In the genomic region with DNA sequence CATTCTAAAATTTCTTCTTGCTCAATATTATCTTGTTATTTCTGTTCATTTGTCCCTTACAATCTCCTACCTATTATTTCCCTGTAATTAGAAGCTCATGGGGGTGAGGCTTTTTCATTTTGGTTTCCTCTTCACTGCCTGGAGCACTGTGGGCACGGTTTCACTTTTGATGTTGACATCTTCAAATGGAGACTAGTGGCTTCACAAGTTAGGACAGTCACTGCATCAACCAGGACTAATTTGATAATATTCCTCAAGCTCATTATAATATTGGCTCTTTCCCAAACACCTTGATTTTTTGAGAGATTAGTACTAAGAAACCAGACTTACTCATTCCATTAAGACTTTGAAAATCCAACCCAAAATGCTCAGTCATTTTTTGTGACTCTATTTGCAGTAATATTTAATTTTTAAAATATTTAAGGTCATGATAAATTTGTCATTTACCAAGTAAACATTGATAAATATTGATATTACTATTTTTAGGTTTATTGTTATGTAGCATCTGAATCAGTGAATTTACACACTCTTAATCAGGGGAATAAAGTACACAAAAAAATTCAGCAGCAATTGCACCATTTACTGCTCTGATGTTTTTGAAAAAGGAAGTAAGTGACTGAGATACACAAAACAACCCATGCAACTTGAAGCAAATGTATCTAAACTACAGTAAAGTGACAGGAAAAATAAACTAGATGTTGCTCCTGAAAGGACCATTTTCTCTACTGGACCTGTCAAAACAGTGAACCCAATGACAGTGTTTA, we compare ENCODE assay signal across 11 cellular contexts. TPM values are rescaled to one million over a fixed set of nuclear protein-coding genes. Genes with fewer than 3 reads are reported as not detected.
A peak's percentile ranks its signal among the peaks of the same experiment; 100 is the strongest.
DNase-seq lines count a peak whose midpoint lies in the region; ATAC-seq and TF ChIP-seq lines count a peak whose summit lies in the region.
"Had no signal": no experiment of that assay in that cellular context is flagged by ENCODE, and none has a peak within 500 bp of the region (broad histone marks: within the 10 kb centered on the region; RNA-seq: fewer than 3 reads in every experiment).

No MANE protein-coding gene starts in this region.

- H3K9me3 Mint-ChIP-seq in T-helper 2 cell treated with Interferon-gamma antibody and Interleukin-4, amounts not matched to agents 5 μg/mL and 100 μg/mL, for 36 hours: peaks cover 33% of the 10 kb centered on the region

- ATAC-seq in HG03196 (IDR thresholded peaks at IDR 0.05; ENCODE audit: unreplicated experiment): peak; percentile 37

- H3K4me3 Mint-ChIP-seq in T-helper 2 cell treated with Interferon-gamma antibody and Interleukin-4, amounts not matched to agents 5 μg/mL and 100 μg/mL, for 36 hours: peak overlapping the region; percentile 77

- peaks cover 48% of the 10 kb centered on the region for H3K27me3 Mint-ChIP-seq in T-helper 2 cell treated with Interferon-gamma antibody and Interleukin-4, amounts not matched to agents 5 μg/mL and 100 μg/mL, for 36 hours (ENCODE audit: low read depth)

- in situ Hi-C loops in mammary epithelial cell (cut with MboI; ENCODE audit: low sequenced_read_pairs in 2 of 2): no loop called here

- H3K9ac ChIP-seq in mammary epithelial cell (ENCODE audit: insufficient read depth, low read length): no peak overlapping the region

- H3K9me3 ChIP-seq in mammary epithelial cell (replicated peaks; ENCODE audit: insufficient read depth, low read length) (no peaks in the 10 kb centered on the region), breast epithelium (no peaks in the 10 kb centered on the region)
- H3K9me3 ChIP-seq: lower lobe of right lung had no signal

- peak overlapping the region; percentile 24 for H3K4me2 ChIP-seq in mammary epithelial cell (ENCODE audit: insufficient read depth, low read depth, low read length)
- H3K4me2 ChIP-seq: PC-9 had no signal

- H3K27ac ChIP-seq in mammary epithelial cell (ENCODE audit: insufficient read depth, low read depth, low read length) (no peak overlapping the region), breast epithelium (no peak overlapping the region)
- H3K27ac ChIP-seq: lower lobe of right lung, PC-9 had no signal

- CTCF ChIA-PET in mammary epithelial cell (lab: Charles Lee; ENCODE audit: low non-redundant PET): no interaction called here

- no peaks in the 10 kb centered on the region for H4K20me1 ChIP-seq in mammary epithelial cell (ENCODE audit: insufficient read depth, low read length)

- peaks cover 59% of the 10 kb centered on the region for H3K4me1 Mint-ChIP-seq in T-helper 2 cell treated with Interferon-gamma antibody and Interleukin-4, amounts not matched to agents 5 μg/mL and 100 μg/mL, for 36 hours (ENCODE audit: low read depth)

- peak overlapping the region; percentile 52 for H2AFZ ChIP-seq in mammary epithelial cell (ENCODE audit: low read depth, low read length)
- H2AFZ ChIP-seq: PC-9 had no signal

- peak overlapping the region; percentile 90 for H3K27ac Mint-ChIP-seq in T-helper 2 cell treated with Interferon-gamma antibody and Interleukin-4, amounts not matched to agents 5 μg/mL and 100 μg/mL, for 36 hours

- no peaks in the 10 kb centered on the region for H3K79me2 ChIP-seq in mammary epithelial cell (ENCODE audit: insufficient read depth, low read length)

- DNase-seq in mammary epithelial cell: no peak
- DNase-seq in breast epithelium (ENCODE audit: low spot score in 2 of 2): no peak
- no peak for DNase-seq in T-helper 2 cell treated with Interferon-gamma antibody and Interleukin-4, amounts not matched to agents 5 μg/mL and 100 μg/mL, for 36 hours (ENCODE audit: low spot score)
- no peak for DNase-seq in DMS114 treated with DMSO at 0.1 percent for 48 hours (lab: John Stamatoyannopoulos, UW; ENCODE audit: unreplicated experiment)
- no peak for DNase-seq in NCI-H2227 (lab: John Stamatoyannopoulos, UW; ENCODE audit: unreplicated experiment)
- no peak for DNase-seq in NCI-H1092 treated with DMSO at 0.1 percent for 48 hours (lab: John Stamatoyannopoulos, UW)
- no peak for DNase-seq in dermis blood vessel endothelial cell
- DNase-seq: lower lobe of right lung, PC-9 had no signal

- WGBS in mammary epithelial cell (ENCODE audit: low coverage, missing lambda C conversion rate): 10% methylated on average over 1 of the region's 1 CpG

- no peaks in the 10 kb centered on the region for H3K36me3 ChIP-seq in mammary epithelial cell (ENCODE audit: insufficient read depth, low read length)
- no peaks in the 10 kb centered on the region for H3K36me3 ChIP-seq in breast epithelium
- H3K36me3 ChIP-seq: lower lobe of right lung had no signal

- peaks cover 34% of the 10 kb centered on the region for H3K36me3 Mint-ChIP-seq in T-helper 2 cell treated with Interferon-gamma antibody and Interleukin-4, amounts not matched to agents 5 μg/mL and 100 μg/mL, for 36 hours (ENCODE audit: low read depth)

- no peak overlapping the region for H3K4me3 ChIP-seq in mammary epithelial cell (replicated peaks in 1 of 3; ENCODE audit: insufficient read depth in 1 of 3, low read depth in 2 of 3, low read length in 3 of 3)
- H3K4me3 ChIP-seq in breast epithelium: no peak overlapping the region
- H3K4me3 ChIP-seq: K562, lower lobe of right lung, PC-9 had no signal

- no TSS peak for BruUV-seq in mammary epithelial cell (replicated peaks; lab: Mats Ljungman, UMichigan)

- H3K27me3 ChIP-seq in mammary epithelial cell (ENCODE audit: insufficient read depth, low read length) (no peaks in the 10 kb centered on the region), breast epithelium (no peaks in the 10 kb centered on the region)

- TF ChIP-seq POLR2A in breast epithelium (IDR thresholded peaks at IDR 0.05): no peak

- intact Hi-C loops in mammary epithelial cell (cut with micrococcal nuclease): no loop called here
- intact Hi-C loops in breast epithelium (cut with DNase I; ENCODE audit: low total_unique reads): no loop called here

- TF ChIP-seq CTCF in mammary epithelial cell (conservative IDR thresholded peaks at IDR 0.05 in 1 of 2, IDR thresholded peaks at IDR 0.05 in 1 of 2; ENCODE audit: extremely low read depth in 1 of 2, insufficient read depth in 1 of 2, low read depth in 1 of 2, low read length in 2 of 2) (no peak), breast epithelium (IDR thresholded peaks at IDR 0.05) (no peak)

- dilution Hi-C loops in mammary epithelial cell (cut with HindIII; ENCODE audit: low sequenced_read_pairs): no loop called here

- peaks cover 13% of the 10 kb centered on the region for H3K4me1 ChIP-seq in mammary epithelial cell (ENCODE audit: insufficient read depth, low read length)
- no peaks in the 10 kb centered on the region for H3K4me1 ChIP-seq in breast epithelium

RNA-seq across cellular contexts. Expression of a gene that starts 28.8 kb away (rescaled TPM):
- total RNA-seq in mammary epithelial cell (10 to 100 TPM in 1 of 2 donors, 1 to 10 TPM in 1; 4.9 to 12.0 TPM), breast epithelium (10 to 100 TPM; 10.8 to 16.1 (median 14.9) TPM), dermis blood vessel endothelial cell (19.3 and 24.8 TPM in 2 replicates)
- 3.7 TPM for polyA plus RNA-seq in mammary epithelial cell
- polyA minus RNA-seq in mammary epithelial cell: 0.26 TPM
